ENCODE assay signal across 1 cellular context in the genomic region with DNA sequence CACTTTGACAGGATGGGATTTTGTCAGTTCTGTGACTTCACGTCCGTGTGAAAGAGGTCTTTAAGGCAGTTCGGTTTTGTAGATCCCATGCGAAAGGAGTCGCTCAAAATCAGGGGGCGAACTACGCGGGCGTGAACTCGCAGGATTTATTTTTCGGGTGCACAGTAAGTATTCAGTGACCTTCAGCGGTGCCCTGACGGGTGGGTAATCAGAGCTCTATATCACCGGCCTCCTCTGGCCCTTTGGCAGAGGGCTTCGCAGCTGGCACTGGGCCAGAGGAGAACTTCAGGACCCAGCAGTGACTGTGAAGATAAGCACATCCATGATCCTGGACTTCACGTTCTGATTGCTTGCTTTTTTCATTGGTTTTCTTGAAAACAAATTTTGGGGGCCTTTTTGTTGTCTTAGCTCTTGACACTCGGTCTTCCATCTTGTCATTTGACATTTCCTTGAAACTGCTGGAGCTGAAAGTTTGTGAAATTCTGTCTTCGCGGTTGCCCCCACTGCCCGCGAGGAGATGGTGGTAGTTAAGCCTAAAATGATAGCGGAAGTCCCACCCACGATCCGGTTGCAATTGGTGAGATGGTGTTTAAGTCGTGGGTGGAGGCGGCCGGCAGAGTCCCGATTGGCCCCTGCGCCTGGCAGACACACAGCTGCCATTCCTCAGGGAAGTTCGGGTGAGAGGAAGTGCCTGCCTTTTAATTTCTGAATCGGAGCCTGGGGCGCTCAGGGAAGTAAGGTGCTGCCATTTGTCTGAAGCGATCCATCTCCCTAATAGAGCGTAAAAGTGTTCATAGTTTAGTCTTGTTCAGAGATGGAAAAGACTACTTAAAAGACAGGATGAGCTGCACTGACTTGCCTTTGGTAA.
A peak's percentile ranks its signal among the peaks of the same experiment; 100 is the strongest.
TF ChIP-seq lines count a peak whose summit lies in the region.

A gene (minus strand): TSS at position 535 of the 868 bp plus-strand sequence. CDS start 872 bp downstream, outside the sequence.

TF ChIP-seq in HepG2, 621 proteins besides CTCF, POLR2A, EP300 and RAD21 (continued from another document and continues in another):
- TF ChIP-seq, protein P1, sequence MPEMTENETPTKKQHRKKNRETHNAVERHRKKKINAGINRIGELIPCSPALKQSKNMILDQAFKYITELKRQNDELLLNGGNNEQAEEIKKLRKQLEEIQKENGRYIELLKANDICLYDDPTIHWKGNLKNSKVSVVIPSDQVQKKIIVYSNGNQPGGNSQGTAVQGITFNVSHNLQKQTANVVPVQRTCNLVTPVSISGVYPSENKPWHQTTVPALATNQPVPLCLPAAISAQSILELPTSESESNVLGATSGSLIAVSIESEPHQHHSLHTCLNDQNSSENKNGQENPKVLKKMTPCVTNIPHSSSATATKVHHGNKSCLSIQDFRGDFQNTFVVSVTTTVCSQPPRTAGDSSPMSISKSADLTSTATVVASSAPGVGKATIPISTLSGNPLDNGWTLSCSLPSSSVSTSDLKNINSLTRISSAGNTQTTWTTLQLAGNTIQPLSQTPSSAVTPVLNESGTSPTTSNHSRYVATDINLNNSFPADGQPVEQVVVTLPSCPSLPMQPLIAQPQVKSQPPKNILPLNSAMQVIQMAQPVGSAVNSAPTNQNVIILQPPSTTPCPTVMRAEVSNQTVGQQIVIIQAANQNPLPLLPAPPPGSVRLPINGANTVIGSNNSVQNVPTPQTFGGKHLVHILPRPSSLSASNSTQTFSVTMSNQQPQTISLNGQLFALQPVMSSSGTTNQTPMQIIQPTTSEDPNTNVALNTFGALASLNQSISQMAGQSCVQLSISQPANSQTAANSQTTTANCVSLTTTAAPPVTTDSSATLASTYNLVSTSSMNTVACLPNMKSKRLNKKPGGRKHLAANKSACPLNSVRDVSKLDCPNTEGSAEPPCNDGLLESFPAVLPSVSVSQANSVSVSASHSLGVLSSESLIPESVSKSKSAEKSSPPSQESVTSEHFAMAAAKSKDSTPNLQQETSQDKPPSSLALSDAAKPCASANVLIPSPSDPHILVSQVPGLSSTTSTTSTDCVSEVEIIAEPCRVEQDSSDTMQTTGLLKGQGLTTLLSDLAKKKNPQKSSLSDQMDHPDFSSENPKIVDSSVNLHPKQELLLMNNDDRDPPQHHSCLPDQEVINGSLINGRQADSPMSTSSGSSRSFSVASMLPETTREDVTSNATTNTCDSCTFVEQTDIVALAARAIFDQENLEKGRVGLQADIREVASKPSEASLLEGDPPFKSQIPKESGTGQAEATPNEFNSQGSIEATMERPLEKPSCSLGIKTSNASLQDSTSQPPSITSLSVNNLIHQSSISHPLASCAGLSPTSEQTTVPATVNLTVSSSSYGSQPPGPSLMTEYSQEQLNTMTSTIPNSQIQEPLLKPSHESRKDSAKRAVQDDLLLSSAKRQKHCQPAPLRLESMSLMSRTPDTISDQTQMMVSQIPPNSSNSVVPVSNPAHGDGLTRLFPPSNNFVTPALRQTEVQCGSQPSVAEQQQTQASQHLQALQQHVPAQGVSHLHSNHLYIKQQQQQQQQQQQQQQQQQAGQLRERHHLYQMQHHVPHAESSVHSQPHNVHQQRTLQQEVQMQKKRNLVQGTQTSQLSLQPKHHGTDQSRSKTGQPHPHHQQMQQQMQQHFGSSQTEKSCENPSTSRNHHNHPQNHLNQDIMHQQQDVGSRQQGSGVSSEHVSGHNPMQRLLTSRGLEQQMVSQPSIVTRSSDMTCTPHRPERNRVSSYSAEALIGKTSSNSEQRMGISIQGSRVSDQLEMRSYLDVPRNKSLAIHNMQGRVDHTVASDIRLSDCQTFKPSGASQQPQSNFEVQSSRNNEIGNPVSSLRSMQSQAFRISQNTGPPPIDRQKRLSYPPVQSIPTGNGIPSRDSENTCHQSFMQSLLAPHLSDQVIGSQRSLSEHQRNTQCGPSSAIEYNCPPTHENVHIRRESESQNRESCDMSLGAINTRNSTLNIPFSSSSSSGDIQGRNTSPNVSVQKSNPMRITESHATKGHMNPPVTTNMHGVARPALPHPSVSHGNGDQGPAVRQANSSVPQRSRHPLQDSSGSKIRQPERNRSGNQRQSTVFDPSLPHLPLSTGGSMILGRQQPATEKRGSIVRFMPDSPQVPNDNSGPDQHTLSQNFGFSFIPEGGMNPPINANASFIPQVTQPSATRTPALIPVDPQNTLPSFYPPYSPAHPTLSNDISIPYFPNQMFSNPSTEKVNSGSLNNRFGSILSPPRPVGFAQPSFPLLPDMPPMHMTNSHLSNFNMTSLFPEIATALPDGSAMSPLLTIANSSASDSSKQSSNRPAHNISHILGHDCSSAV (CRISPR knock-in tag; IDR thresholded peaks at IDR 0.05; ENCODE audit: borderline replicate concordance) = no peak
- TF ChIP-seq KDM3A (CRISPR knock-in tag; IDR thresholded peaks at IDR 0.05; ENCODE audit: low read depth) (no peak), NR2F6 (IDR thresholded peaks at IDR 0.05) (no peak), NR2F6 (CRISPR knock-in tag; IDR thresholded peaks at IDR 0.05) (no peak), SMAD3 (CRISPR knock-in tag; IDR thresholded peaks at IDR 0.05) (0 out of 2 replicates have a peak, but pooled peaks have one; percentile 43), ZKSCAN5 (CRISPR knock-in tag; IDR thresholded peaks at IDR 0.05) (no peak), ZNF460 (CRISPR knock-in tag; IDR thresholded peaks at IDR 0.05; ENCODE audit: borderline replicate concordance) (no peak), MXD4 (CRISPR knock-in tag; IDR thresholded peaks at IDR 0.05) (no peak), ZSCAN20 (CRISPR knock-in tag; IDR thresholded peaks at IDR 0.05; ENCODE audit: borderline replicate concordance) (no peak), ZMYM2 (CRISPR knock-in tag; IDR thresholded peaks at IDR 0.05) (no peak), TRIM24 (CRISPR knock-in tag; IDR thresholded peaks at IDR 0.05) (no peak), TOPORS (CRISPR knock-in tag; IDR thresholded peaks at IDR 0.05) (no peak), YEATS2 (CRISPR knock-in tag; IDR thresholded peaks at IDR 0.05; ENCODE audit: borderline replicate concordance) (peak; percentile 47; the same call in 1 of the 2 replicates), ARID2 (CRISPR knock-in tag; IDR thresholded peaks at IDR 0.05; ENCODE audit: borderline replicate concordance) (no peak), ZNF501 (CRISPR knock-in tag; IDR thresholded peaks at IDR 0.05) (peak; percentile 34; the same call in 1 of the 2 replicates), CREM (IDR thresholded peaks at IDR 0.05) (peak; percentile 74), CREM (CRISPR knock-in tag; IDR thresholded peaks at IDR 0.05) (no peak), KDM6A (CRISPR knock-in tag; IDR thresholded peaks at IDR 0.05; ENCODE audit: low read depth) (no peak), ZNF33A (CRISPR knock-in tag; IDR thresholded peaks at IDR 0.05; ENCODE audit: borderline replicate concordance) (peak; percentile 13; the same call in 1 of the 2 replicates), KMT2B (CRISPR knock-in tag; IDR thresholded peaks at IDR 0.05) (peak; percentile 92), SIX4 (CRISPR knock-in tag; IDR thresholded peaks at IDR 0.05) (no peak), ZNF138 (CRISPR knock-in tag; IDR thresholded peaks at IDR 0.05; ENCODE audit: low read depth) (no peak), SRSF1 (optimal IDR thresholded peaks at IDR 0.05; ENCODE audit: low read depth, low read length) (no peak), ZSCAN30 (CRISPR knock-in tag; IDR thresholded peaks at IDR 0.05) (no peak), ZNF678 (CRISPR knock-in tag; IDR thresholded peaks at IDR 0.05) (no peak), ISL2 (CRISPR knock-in tag; IDR thresholded peaks at IDR 0.05) (no peak), TBL1XR1 (IDR thresholded peaks at IDR 0.05; ENCODE audit: borderline replicate concordance, low read length, partially characterized antibody) (no peak), ZNF30 (CRISPR knock-in tag; IDR thresholded peaks at IDR 0.05) (no peak), RNF2 (conservative IDR thresholded peaks at IDR 0.05; ENCODE audit: low read depth) (no peak), ARNT (IDR thresholded peaks at IDR 0.05) (no peak), RFX3 (CRISPR knock-in tag; IDR thresholded peaks at IDR 0.05) (no peak)
- TF ChIP-seq, protein P2, sequence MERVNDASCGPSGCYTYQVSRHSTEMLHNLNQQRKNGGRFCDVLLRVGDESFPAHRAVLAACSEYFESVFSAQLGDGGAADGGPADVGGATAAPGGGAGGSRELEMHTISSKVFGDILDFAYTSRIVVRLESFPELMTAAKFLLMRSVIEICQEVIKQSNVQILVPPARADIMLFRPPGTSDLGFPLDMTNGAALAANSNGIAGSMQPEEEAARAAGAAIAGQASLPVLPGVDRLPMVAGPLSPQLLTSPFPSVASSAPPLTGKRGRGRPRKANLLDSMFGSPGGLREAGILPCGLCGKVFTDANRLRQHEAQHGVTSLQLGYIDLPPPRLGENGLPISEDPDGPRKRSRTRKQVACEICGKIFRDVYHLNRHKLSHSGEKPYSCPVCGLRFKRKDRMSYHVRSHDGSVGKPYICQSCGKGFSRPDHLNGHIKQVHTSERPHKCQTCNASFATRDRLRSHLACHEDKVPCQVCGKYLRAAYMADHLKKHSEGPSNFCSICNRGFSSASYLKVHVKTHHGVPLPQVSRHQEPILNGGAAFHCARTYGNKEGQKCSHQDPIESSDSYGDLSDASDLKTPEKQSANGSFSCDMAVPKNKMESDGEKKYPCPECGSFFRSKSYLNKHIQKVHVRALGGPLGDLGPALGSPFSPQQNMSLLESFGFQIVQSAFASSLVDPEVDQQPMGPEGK (CRISPR knock-in tag; IDR thresholded peaks at IDR 0.05) = 0 out of 2 replicates have a peak, but pooled peaks have one; percentile 46
- TF ChIP-seq, protein P3, sequence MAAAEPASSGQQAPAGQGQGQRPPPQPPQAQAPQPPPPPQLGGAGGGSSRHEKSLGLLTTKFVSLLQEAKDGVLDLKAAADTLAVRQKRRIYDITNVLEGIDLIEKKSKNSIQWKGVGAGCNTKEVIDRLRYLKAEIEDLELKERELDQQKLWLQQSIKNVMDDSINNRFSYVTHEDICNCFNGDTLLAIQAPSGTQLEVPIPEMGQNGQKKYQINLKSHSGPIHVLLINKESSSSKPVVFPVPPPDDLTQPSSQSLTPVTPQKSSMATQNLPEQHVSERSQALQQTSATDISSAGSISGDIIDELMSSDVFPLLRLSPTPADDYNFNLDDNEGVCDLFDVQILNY (CRISPR knock-in tag; conservative IDR thresholded peaks at IDR 0.05) = no peak
- TF ChIP-seq, protein P4, sequence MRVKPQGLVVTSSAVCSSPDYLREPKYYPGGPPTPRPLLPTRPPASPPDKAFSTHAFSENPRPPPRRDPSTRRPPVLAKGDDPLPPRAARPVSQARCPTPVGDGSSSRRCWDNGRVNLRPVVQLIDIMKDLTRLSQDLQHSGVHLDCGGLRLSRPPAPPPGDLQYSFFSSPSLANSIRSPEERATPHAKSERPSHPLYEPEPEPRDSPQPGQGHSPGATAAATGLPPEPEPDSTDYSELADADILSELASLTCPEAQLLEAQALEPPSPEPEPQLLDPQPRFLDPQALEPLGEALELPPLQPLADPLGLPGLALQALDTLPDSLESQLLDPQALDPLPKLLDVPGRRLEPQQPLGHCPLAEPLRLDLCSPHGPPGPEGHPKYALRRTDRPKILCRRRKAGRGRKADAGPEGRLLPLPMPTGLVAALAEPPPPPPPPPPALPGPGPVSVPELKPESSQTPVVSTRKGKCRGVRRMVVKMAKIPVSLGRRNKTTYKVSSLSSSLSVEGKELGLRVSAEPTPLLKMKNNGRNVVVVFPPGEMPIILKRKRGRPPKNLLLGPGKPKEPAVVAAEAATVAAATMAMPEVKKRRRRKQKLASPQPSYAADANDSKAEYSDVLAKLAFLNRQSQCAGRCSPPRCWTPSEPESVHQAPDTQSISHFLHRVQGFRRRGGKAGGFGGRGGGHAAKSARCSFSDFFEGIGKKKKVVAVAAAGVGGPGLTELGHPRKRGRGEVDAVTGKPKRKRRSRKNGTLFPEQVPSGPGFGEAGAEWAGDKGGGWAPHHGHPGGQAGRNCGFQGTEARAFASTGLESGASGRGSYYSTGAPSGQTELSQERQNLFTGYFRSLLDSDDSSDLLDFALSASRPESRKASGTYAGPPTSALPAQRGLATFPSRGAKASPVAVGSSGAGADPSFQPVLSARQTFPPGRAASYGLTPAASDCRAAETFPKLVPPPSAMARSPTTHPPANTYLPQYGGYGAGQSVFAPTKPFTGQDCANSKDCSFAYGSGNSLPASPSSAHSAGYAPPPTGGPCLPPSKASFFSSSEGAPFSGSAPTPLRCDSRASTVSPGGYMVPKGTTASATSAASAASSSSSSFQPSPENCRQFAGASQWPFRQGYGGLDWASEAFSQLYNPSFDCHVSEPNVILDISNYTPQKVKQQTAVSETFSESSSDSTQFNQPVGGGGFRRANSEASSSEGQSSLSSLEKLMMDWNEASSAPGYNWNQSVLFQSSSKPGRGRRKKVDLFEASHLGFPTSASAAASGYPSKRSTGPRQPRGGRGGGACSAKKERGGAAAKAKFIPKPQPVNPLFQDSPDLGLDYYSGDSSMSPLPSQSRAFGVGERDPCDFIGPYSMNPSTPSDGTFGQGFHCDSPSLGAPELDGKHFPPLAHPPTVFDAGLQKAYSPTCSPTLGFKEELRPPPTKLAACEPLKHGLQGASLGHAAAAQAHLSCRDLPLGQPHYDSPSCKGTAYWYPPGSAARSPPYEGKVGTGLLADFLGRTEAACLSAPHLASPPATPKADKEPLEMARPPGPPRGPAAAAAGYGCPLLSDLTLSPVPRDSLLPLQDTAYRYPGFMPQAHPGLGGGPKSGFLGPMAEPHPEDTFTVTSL (CRISPR knock-in tag; IDR thresholded peaks at IDR 0.05; ENCODE audit: borderline replicate concordance) = no peak
- TF ChIP-seq, protein P5, sequence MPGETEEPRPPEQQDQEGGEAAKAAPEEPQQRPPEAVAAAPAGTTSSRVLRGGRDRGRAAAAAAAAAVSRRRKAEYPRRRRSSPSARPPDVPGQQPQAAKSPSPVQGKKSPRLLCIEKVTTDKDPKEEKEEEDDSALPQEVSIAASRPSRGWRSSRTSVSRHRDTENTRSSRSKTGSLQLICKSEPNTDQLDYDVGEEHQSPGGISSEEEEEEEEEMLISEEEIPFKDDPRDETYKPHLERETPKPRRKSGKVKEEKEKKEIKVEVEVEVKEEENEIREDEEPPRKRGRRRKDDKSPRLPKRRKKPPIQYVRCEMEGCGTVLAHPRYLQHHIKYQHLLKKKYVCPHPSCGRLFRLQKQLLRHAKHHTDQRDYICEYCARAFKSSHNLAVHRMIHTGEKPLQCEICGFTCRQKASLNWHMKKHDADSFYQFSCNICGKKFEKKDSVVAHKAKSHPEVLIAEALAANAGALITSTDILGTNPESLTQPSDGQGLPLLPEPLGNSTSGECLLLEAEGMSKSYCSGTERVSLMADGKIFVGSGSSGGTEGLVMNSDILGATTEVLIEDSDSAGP (CRISPR knock-in tag; IDR thresholded peaks at IDR 0.05; ENCODE audit: borderline replicate concordance) = peak; percentile 13; the same call in 1 of the 2 replicates
- TF ChIP-seq, protein P6, sequence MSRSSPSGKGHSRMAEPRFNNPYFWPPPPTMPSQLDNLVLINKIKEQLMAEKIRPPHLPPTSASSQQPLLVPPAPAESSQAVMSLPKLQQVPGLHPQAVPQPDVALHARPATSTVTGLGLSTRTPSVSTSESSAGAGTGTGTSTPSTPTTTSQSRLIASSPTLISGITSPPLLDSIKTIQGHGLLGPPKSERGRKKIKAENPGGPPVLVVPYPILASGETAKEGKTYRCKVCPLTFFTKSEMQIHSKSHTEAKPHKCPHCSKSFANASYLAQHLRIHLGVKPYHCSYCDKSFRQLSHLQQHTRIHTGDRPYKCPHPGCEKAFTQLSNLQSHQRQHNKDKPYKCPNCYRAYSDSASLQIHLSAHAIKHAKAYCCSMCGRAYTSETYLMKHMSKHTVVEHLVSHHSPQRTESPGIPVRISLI (CRISPR knock-in tag; IDR thresholded peaks at IDR 0.05; ENCODE audit: borderline replicate concordance) = no peak
